Comparison of ENCODE assay signal across 2 cellular contexts in the genomic region with DNA sequence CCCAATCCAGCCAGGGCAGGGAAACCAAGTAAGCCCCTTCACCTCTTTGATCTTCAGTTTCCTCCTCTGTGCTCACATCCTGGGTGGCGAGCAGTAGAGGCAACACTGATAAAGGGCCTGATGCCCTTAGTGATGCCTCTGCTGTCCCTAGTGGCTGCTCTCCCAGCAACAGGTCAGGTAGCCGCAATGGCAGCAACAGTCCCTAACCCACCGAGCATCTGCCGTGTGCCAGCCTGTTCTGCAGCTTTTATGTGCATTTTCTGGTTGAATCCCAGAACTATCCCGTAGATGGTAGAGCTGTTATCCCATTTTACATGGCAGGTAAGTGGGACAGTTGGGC.
TF ChIP-seq lines count a peak whose summit lies in the region.

No MANE protein-coding gene starts in this region.

TF ChIP-seq in GM23338, 12 proteins besides CTCF, POLR2A, EP300 and RAD21 (continues in another document):
- TF ChIP-seq ZNF114 (CRISPR knock-in tag; IDR thresholded peaks at IDR 0.05) (no peak), STAT1 (IDR thresholded peaks at IDR 0.05; ENCODE audit: unreplicated experiment) (no peak), EZH2phosphoT487 (IDR thresholded peaks at IDR 0.05; ENCODE audit: unreplicated experiment) (no peak), ETS1 (IDR thresholded peaks at IDR 0.05) (no peak), EZH2 (IDR thresholded peaks at IDR 0.05; ENCODE audit: low read depth, unreplicated experiment) (no peak), JUNB (IDR thresholded peaks at IDR 0.05; ENCODE audit: unreplicated experiment) (no peak), NANOG (IDR thresholded peaks at IDR 0.05; ENCODE audit: borderline replicate concordance) (no peak), ZNF331 (CRISPR knock-in tag; IDR thresholded peaks at IDR 0.05; ENCODE audit: low read depth) (no peak), POLR2AphosphoS5 (IDR thresholded peaks at IDR 0.05; ENCODE audit: low read depth) (no peak)
- TF ChIP-seq, protein P1, sequence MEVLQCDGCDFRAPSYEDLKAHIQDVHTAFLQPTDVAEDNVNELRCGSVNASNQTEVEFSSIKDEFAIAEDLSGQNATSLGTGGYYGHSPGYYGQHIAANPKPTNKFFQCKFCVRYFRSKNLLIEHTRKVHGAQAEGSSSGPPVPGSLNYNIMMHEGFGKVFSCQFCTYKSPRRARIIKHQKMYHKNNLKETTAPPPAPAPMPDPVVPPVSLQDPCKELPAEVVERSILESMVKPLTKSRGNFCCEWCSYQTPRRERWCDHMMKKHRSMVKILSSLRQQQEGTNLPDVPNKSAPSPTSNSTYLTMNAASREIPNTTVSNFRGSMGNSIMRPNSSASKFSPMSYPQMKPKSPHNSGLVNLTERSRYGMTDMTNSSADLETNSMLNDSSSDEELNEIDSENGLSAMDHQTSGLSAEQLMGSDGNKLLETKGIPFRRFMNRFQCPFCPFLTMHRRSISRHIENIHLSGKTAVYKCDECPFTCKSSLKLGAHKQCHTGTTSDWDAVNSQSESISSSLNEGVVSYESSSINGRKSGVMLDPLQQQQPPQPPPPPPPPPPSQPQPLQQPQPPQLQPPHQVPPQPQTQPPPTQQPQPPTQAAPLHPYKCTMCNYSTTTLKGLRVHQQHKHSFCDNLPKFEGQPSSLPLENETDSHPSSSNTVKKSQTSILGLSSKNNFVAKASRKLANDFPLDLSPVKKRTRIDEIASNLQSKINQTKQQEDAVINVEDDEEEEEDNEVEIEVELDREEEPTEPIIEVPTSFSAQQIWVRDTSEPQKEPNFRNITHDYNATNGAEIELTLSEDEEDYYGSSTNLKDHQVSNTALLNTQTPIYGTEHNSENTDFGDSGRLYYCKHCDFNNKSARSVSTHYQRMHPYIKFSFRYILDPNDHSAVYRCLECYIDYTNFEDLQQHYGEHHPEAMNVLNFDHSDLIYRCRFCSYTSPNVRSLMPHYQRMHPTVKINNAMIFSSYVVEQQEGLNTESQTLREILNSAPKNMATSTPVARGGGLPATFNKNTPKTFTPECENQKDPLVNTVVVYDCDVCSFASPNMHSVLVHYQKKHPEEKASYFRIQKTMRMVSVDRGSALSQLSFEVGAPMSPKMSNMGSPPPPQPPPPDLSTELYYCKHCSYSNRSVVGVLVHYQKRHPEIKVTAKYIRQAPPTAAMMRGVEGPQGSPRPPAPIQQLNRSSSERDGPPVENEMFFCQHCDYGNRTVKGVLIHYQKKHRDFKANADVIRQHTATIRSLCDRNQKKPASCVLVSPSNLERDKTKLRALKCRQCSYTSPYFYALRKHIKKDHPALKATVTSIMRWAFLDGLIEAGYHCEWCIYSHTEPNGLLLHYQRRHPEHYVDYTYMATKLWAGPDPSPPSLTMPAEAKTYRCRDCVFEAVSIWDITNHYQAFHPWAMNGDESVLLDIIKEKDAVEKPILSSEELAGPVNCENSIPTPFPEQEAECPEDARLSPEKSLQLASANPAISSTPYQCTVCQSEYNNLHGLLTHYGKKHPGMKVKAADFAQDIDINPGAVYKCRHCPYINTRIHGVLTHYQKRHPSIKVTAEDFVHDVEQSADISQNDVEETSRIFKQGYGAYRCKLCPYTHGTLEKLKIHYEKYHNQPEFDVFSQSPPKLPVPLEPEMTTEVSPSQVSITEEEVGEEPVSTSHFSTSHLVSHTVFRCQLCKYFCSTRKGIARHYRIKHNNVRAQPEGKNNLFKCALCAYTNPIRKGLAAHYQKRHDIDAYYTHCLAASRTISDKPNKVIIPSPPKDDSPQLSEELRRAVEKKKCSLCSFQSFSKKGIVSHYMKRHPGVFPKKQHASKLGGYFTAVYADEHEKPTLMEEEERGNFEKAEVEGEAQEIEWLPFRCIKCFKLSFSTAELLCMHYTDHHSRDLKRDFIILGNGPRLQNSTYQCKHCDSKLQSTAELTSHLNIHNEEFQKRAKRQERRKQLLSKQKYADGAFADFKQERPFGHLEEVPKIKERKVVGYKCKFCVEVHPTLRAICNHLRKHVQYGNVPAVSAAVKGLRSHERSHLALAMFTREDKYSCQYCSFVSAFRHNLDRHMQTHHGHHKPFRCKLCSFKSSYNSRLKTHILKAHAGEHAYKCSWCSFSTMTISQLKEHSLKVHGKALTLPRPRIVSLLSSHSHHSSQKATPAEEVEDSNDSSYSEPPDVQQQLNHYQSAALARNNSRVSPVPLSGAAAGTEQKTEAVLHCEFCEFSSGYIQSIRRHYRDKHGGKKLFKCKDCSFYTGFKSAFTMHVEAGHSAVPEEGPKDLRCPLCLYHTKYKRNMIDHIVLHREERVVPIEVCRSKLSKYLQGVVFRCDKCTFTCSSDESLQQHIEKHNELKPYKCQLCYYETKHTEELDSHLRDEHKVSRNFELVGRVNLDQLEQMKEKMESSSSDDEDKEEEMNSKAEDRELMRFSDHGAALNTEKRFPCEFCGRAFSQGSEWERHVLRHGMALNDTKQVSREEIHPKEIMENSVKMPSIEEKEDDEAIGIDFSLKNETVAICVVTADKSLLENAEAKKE (CRISPR knock-in tag; IDR thresholded peaks at IDR 0.05): no peak
- TF ChIP-seq, protein P2, sequence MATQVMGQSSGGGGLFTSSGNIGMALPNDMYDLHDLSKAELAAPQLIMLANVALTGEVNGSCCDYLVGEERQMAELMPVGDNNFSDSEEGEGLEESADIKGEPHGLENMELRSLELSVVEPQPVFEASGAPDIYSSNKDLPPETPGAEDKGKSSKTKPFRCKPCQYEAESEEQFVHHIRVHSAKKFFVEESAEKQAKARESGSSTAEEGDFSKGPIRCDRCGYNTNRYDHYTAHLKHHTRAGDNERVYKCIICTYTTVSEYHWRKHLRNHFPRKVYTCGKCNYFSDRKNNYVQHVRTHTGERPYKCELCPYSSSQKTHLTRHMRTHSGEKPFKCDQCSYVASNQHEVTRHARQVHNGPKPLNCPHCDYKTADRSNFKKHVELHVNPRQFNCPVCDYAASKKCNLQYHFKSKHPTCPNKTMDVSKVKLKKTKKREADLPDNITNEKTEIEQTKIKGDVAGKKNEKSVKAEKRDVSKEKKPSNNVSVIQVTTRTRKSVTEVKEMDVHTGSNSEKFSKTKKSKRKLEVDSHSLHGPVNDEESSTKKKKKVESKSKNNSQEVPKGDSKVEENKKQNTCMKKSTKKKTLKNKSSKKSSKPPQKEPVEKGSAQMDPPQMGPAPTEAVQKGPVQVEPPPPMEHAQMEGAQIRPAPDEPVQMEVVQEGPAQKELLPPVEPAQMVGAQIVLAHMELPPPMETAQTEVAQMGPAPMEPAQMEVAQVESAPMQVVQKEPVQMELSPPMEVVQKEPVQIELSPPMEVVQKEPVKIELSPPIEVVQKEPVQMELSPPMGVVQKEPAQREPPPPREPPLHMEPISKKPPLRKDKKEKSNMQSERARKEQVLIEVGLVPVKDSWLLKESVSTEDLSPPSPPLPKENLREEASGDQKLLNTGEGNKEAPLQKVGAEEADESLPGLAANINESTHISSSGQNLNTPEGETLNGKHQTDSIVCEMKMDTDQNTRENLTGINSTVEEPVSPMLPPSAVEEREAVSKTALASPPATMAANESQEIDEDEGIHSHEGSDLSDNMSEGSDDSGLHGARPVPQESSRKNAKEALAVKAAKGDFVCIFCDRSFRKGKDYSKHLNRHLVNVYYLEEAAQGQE (IDR thresholded peaks at IDR 0.05; ENCODE audit: unreplicated experiment): no peak

TF ChIP-seq in HepG2, 621 proteins besides CTCF, POLR2A, EP300 and RAD21:
- TF ChIP-seq ZBTB33 (CRISPR knock-in tag; IDR thresholded peaks at IDR 0.05) (peak; percentile 32; the same call in 1 of the 2 replicates), STAG1 (CRISPR knock-in tag; IDR thresholded peaks at IDR 0.05) (peak; percentile 33), KAT8 (CRISPR knock-in tag; IDR thresholded peaks at IDR 0.05) (no peak), ZFY (CRISPR knock-in tag; IDR thresholded peaks at IDR 0.05) (0 out of 2 replicates have a peak, but pooled peaks have one; percentile 7), GATAD1 (CRISPR knock-in tag; IDR thresholded peaks at IDR 0.05) (no peak), ZNF30 (CRISPR knock-in tag; IDR thresholded peaks at IDR 0.05) (no peak), XRCC5 (optimal IDR thresholded peaks at IDR 0.05; ENCODE audit: low read length) (peak; percentile 9), RBFOX2 (IDR thresholded peaks at IDR 0.05; ENCODE audit: low read depth, low read length) (peak; percentile 22; the same call in 1 of the 2 replicates), ZNF558 (CRISPR knock-in tag; IDR thresholded peaks at IDR 0.05; ENCODE audit: borderline replicate concordance) (0 out of 2 replicates have a peak, but pooled peaks have one; percentile 37)
TF ChIP-seq in HepG2: peak in this region for 6.
